Comparison of ENCODE assay signal across 25 cellular contexts in the genomic region with DNA sequence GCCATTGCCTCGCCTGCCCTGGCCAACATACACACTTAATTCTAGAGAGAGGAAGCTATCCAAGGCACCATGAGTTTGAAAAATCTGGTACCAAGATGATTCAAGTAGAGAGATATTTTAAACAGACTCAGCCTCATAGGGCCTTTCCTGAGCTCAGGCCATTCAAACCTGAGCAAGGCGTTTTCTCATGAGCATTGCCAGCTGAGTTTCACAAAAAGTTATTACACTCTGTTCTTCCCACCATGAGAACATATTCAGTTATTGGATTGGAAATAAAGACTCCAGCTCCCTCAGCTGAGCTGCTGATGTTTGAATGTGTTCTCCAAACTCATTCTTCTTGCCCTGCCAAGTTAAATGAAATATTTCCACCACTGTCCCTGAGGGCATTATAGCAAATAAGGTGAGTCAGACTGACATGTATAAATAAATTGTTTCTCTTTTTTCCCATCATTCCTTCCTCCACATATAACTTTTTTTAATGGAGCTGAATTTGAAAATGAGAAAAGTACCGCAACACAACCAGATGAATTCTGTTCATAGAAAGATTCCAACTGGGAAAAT.
"Had no signal": no experiment of that assay in that cellular context is flagged by ENCODE, and none has a peak within 500 bp of the region (broad histone marks: within the 10 kb centered on the region; RNA-seq: fewer than 3 reads in every experiment).

No MANE protein-coding gene starts in this region.

- H3K4me3 ChIP-seq: adrenal gland, body of pancreas, cardiac muscle cell, SJSA1 had no signal

- H3K36me3 ChIP-seq: adrenal gland, cardiac muscle cell, SJSA1 had no signal

- H3K27ac ChIP-seq: adrenal gland, body of pancreas, cardiac muscle cell, SJSA1 had no signal

- ATAC-seq: activated CD8-positive, alpha-beta T cell treated with anti-CD3 and anti-CD28 coated beads, Interleukin-2, amount 10 ng/mL, durations not matched to agents 7 days and 5 days; body of pancreas; Panc1; SK-N-SH treated with all-trans-retinoic acid at 6 μM for 48 hours; WTC11 had no signal

- H3K9me3 ChIP-seq: adrenal gland, body of pancreas had no signal

- H3K4me1 ChIP-seq: adrenal gland, body of pancreas, SJSA1 had no signal

- H3K27me3 ChIP-seq: adrenal gland, body of pancreas, SJSA1 had no signal

- DNase-seq: activated CD4-positive, alpha-beta T cell treated with anti-CD3 and anti-CD28 coated beads for 48 hours; activated CD4-positive, alpha-beta T cell treated with anti-CD3 and anti-CD28 coated beads, Interleukin-2, amount 50 U/mL, for 4 hours; activated CD4-positive, CD25-positive, alpha-beta regulatory T cell treated with anti-CD3 and anti-CD28 coated beads, Interleukin-2, amount 50 U/mL, for 72 hours; activated CD8-positive, alpha-beta memory T cell treated with anti-CD3 and anti-CD28 coated beads, Interleukin-2, amount 50 U/mL, for 48 hours; activated CD8-positive, alpha-beta T cell treated with anti-CD3 and anti-CD28 coated beads, Interleukin-2, amount 10 ng/mL, durations not matched to agents 7 days and 5 days; activated naive CD4-positive, alpha-beta T cell treated with anti-CD3 and anti-CD28 coated beads, Interleukin-2, amount 50 U/mL, for 16 hours; activated naive CD8-positive, alpha-beta T cell treated with anti-CD3 and anti-CD28 coated beads, Interleukin-2, amount 10 ng/mL, durations not matched to agents 7 days and 5 days; activated T-cell treated with anti-CD3 and anti-CD28 coated beads, Interleukin-2, amount 50 U/mL, for 1 hour; adrenal gland; anterior cingulate cortex; body of pancreas; NCI-H1105 treated with DMSO at 0.1 percent for 48 hours; NCI-H1436 treated with DMSO at 0.1 percent for 48 hours; NCI-H187 treated with DMSO at 0.1 percent for 48 hours; NCI-H2081 treated with DMSO at 0.1 percent for 48 hours; NCI-H446; NCI-H524; RPMI8226; SHP77; SW 1271 had no signal
